8 cellular contexts compared by ENCODE assay signal in the genomic region with DNA sequence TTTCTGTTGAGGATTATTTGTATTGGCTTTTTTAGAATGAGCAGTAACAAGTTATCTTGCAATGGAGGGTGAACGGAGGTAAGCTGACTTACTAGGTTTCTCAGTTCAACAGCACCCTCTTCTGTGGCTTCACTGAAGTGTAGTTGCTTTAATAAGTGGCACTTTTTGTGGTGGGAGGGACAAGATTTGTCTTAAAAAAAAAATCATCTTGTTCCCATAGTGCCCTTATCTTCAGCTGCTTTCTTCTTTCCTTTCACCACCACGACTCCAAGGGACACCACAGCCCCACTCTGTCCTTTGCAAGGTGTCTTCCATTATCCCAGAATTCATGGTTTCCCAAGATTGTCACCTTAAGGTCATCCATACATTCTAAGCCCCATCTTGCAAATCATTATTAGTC.
DNase-seq lines count a peak whose midpoint lies in the region; ATAC-seq, FAIRE-seq and TF ChIP-seq lines count a peak whose summit lies in the region.

No MANE protein-coding gene starts in this region.

- TF ChIP-seq CTCF in K562 (IDR thresholded peaks at IDR 0.05 in 2 of 3, conservative IDR thresholded peaks at IDR 0.05 in 1 of 3; ENCODE audit: insufficient read depth in 2 of 3, low read depth in 1 of 3, low read length in 3 of 3): peak; percentile 22 to 67 (median 54); a peak in 5 of 6 replicates
- peak; percentile 47 for TF ChIP-seq CTCF in upper lobe of right lung (IDR thresholded peaks at IDR 0.05)

- H3K4me1 ChIP-seq in K562 (replicated peaks in 1 of 2; ENCODE audit: control insufficient read depth in 2 of 2, insufficient read depth in 2 of 2, low read length in 2 of 2) (no peaks in the 10 kb centered on the region), upper lobe of right lung (no peaks in the 10 kb centered on the region)

- H3K27ac ChIP-seq in K562 (ENCODE audit: extremely low read depth, low read depth, low read length) (no peak overlapping the region), upper lobe of right lung (no peak overlapping the region)

- no peaks in the 10 kb centered on the region for H4K20me1 ChIP-seq in K562 (replicated peaks; ENCODE audit: control insufficient read depth, insufficient read depth, low read length)

- peak; percentile 86 for ATAC-seq in GM18870 (IDR thresholded peaks at IDR 0.05; ENCODE audit: unreplicated experiment)
- peak; percentile 83 for ATAC-seq in HG03378 (IDR thresholded peaks at IDR 0.05; ENCODE audit: unreplicated experiment)
- ATAC-seq in K562: peak; percentile 85
- ATAC-seq in upper lobe of right lung: peak; percentile 83

- 5% methylated on average over 2 of the region's 2 CpGs for WGBS in K562 (ENCODE audit: insufficient coverage, low coverage, missing lambda C conversion rate)

- no peaks in the 10 kb centered on the region for H3K79me2 ChIP-seq in K562 (ENCODE audit: control insufficient read depth, insufficient read depth, low read length)

- TF ChIP-seq POLR2A in K562 (conservative IDR thresholded peaks at IDR 0.05): no peak

- no peaks in the 10 kb centered on the region for H3K9me1 ChIP-seq in K562 (ENCODE audit: control insufficient read depth, insufficient read depth, low read length)

- no TSS peak for BruUV-seq in K562 (replicated peaks; lab: Mats Ljungman, UMichigan)

- H3K27me3 ChIP-seq in K562 (ENCODE audit: control insufficient read depth in 2 of 2, insufficient read depth in 2 of 2, low read length in 2 of 2) (no peaks in the 10 kb centered on the region), upper lobe of right lung (no peaks in the 10 kb centered on the region)

- TF ChIP-seq RAD21 in K562 (CRISPR knock-in tag; conservative IDR thresholded peaks at IDR 0.05 in 1 of 2, IDR thresholded peaks at IDR 0.05 in 1 of 2): peak; percentile 59 to 64

- intact Hi-C loops in K562 (cut with micrococcal nuclease) (loop anchor here (1.0 to 10.0 kb wide), 3 partner anchors 225 to 972 kb away; no protein-coding TSS in a partner anchor), upper lobe of right lung (cut with DNase I) (no loop called here)

- FAIRE-seq in K562 (lab: Jason Lieb, UNC): no peak
- FAIRE-seq in islet of Langerhans (lab: Jason Lieb, UNC): peak; percentile 96

- no peak for TF ChIP-seq EP300 in K562 (IDR thresholded peaks at IDR 0.05; ENCODE audit: low read length)

- H3K4me3 ChIP-seq in K562 (no peak overlapping the region), upper lobe of right lung (no peak overlapping the region)

- no peak overlapping the region for H2AFZ ChIP-seq in K562 (ENCODE audit: low read depth, low read length)

- H3K9ac ChIP-seq in K562 (ENCODE audit: insufficient read depth in 1 of 2, low read depth in 2 of 2, low read length in 2 of 2): no peak overlapping the region

- no peaks in the 10 kb centered on the region for H3K36me3 ChIP-seq in K562 (ENCODE audit: control insufficient read depth, insufficient read depth, low read length)
- H3K36me3 ChIP-seq in upper lobe of right lung: no peaks in the 10 kb centered on the region

- DNase-seq in COR-L47 (lab: John Stamatoyannopoulos, UW) (peak; percentile 60), NCI-H510A treated with DMSO at 0.1 percent for 48 hours (lab: John Stamatoyannopoulos, UW) (peak; percentile 86), K562 (ENCODE audit: extremely low read depth in 1 of 4, low spot score in 3 of 4) (peak in 2 of 4 experiments; percentile 35 to 56), upper lobe of right lung (no peak), middle frontal gyrus (ENCODE audit: extremely low spot score, low spot score) (no peak)

- H3K4me2 ChIP-seq in K562 (ENCODE audit: insufficient read depth, low read length): no peak overlapping the region

- H3K9me3 ChIP-seq in K562 (replicated peaks; ENCODE audit: control insufficient read depth, insufficient read depth, low read depth, low read length) (no peaks in the 10 kb centered on the region), upper lobe of right lung (no peaks in the 10 kb centered on the region)

- in situ Hi-C loops in K562 (cut with MboI): no loop called here

- CTCF ChIA-PET in K562 (lab: Yijun Ruan, JAX; ENCODE audit: low intra/inter-chr PET ratio): interaction anchor here (0.7 to 1.3 kb wide), 2 partner anchors 972 to 973 kb away, joined by 3 to 7 read pairs; no protein-coding TSS in a partner anchor

- POLR2A ChIA-PET in K562 (lab: Yijun Ruan, JAX): no interaction called here

TF ChIP-seq in K562, 482 proteins besides CTCF, POLR2A, EP300 and RAD21:
- TF ChIP-seq, protein P1, sequence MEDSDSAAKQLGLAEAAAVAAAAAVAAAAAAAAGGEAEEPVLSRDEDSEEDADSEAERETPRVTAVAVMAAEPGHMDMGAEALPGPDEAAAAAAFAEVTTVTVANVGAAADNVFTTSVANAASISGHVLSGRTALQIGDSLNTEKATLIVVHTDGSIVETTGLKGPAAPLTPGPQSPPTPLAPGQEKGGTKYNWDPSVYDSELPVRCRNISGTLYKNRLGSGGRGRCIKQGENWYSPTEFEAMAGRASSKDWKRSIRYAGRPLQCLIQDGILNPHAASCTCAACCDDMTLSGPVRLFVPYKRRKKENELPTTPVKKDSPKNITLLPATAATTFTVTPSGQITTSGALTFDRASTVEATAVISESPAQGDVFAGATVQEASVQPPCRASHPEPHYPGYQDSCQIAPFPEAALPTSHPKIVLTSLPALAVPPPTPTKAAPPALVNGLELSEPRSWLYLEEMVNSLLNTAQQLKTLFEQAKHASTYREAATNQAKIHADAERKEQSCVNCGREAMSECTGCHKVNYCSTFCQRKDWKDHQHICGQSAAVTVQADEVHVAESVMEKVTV (CRISPR knock-in tag; IDR thresholded peaks at IDR 0.05): peak; percentile 50
- TF ChIP-seq RFX1 (IDR thresholded peaks at IDR 0.05): peak; percentile 58
- no peak for TF ChIP-seq SMARCA4 (IDR thresholded peaks at IDR 0.05)
- TF ChIP-seq KDM2B (CRISPR knock-in tag; IDR thresholded peaks at IDR 0.05): no peak
- TF ChIP-seq ZNF384 (IDR thresholded peaks at IDR 0.05; ENCODE audit: low read depth, low read length): peak; percentile 54; the same call in 1 of the 2 replicates
- TF ChIP-seq SMC3 (conservative IDR thresholded peaks at IDR 0.05; ENCODE audit: insufficient read depth, low read depth, low read length): 0 out of 2 replicates have a peak, but pooled peaks have one; percentile 42
- 0 out of 2 replicates have a peak, but pooled peaks have one; percentile 6 for TF ChIP-seq CC2D1A (IDR thresholded peaks at IDR 0.05)

Comparison
In these comparisons a context has a peak if more than half of its experiments do, and no peak if none do; other contexts are left out.
1. DNase-seq: peak in COR-L47 (single experiment) and NCI-H510A treated with DMSO at 0.1 percent for 48 hours (single experiment); none in upper lobe of right lung (single experiment) and middle frontal gyrus (single experiment).
2. Peak in every context shown above with its lines, with median percentiles within 50 percentile points of each other: ATAC-seq.